Comparison of ENCODE assay signal across 8 cellular contexts in genomic region chr18:61901334-61901986, GRCh38. TPM values are rescaled to one million over a fixed set of nuclear protein-coding genes. Genes with fewer than 3 reads are reported as not detected.
DNase-seq lines count a peak whose midpoint lies in the region; ATAC-seq and TF ChIP-seq lines count a peak whose summit lies in the region.

No MANE protein-coding gene starts in this region.

- intact Hi-C loops in vagina (cut with DNase I), result no loop called here

- H4K8ac ChIP-seq in mesenchymal stem cell (ENCODE audit: low read length), result no peak overlapping the region

- POLR2A ChIA-PET in WTC11 (lab: Charles Lee), result no interaction called here

- no peaks in the 10 kb centered on the region for H3K79me1 ChIP-seq in mesenchymal stem cell (replicated peaks; ENCODE audit: low read length, poor library complexity, severe bottlenecking)

- H2BK15ac ChIP-seq in mesenchymal stem cell (ENCODE audit: low read depth, poor library complexity, severe bottlenecking), result no peak overlapping the region

- H3K36me3 ChIP-seq in mesenchymal stem cell (ENCODE audit: control insufficient read depth in 1 of 2, insufficient read depth in 2 of 2, low read depth in 1 of 2, low read length in 2 of 2), result no peaks in the 10 kb centered on the region
- H3K36me3 ChIP-seq in vagina, result no peaks in the 10 kb centered on the region

- ATAC-seq in GM19035 (IDR thresholded peaks at IDR 0.05; ENCODE audit: unreplicated experiment) (peak; percentile 97), HG03060 (IDR thresholded peaks at IDR 0.05; ENCODE audit: low read depth, unreplicated experiment) (peak; percentile 71), WTC11 (peak; percentile 99)

- DNase-seq in COLO829 (ENCODE audit: low spot score) (peak; percentile 66), NCI-H2171 (lab: John Stamatoyannopoulos, UW) (peak; percentile 3), WTC11 (ENCODE audit: low spot score) (peak; percentile 50), mesenchymal stem cell (peak; percentile 64), vagina (ENCODE audit: extremely low spot score in 2 of 2) (peak in 1 of 2 donors; percentile 88)
- DNase-seq in effector CD4-positive, alpha-beta T cell, result peak; percentile 17

- peaks cover 4% of the 10 kb centered on the region for H3K4me1 ChIP-seq in mesenchymal stem cell (ENCODE audit: control insufficient read depth, insufficient read depth, low read depth, low read length)
- H3K4me1 ChIP-seq in vagina, result peaks cover 10% of the 10 kb centered on the region

- no peak overlapping the region for H2AK5ac ChIP-seq in mesenchymal stem cell (ENCODE audit: low read length, severe bottlenecking)

- no peaks in the 10 kb centered on the region for H3K9me3 Mint-ChIP-seq in WTC11

- H4K91ac ChIP-seq in mesenchymal stem cell (ENCODE audit: low read length), result no peak overlapping the region

- no peaks in the 10 kb centered on the region for H3K27me3 ChIP-seq in mesenchymal stem cell (ENCODE audit: control insufficient read depth in 1 of 2, insufficient read depth in 1 of 2, low read length in 2 of 2)
- no peaks in the 10 kb centered on the region for H3K27me3 ChIP-seq in vagina

- no peak overlapping the region for H3K27ac Mint-ChIP-seq in WTC11

- H2BK12ac ChIP-seq in mesenchymal stem cell (ENCODE audit: low read length in 2 of 2), result peak overlapping the region in 1 of 2 experiments; percentile 60

- no peaks in the 10 kb centered on the region for H3K36me3 Mint-ChIP-seq in WTC11

- H2AFZ ChIP-seq in mesenchymal stem cell (ENCODE audit: low read depth, low read length), result no peak overlapping the region

- H3K4me3 ChIP-seq in mesenchymal stem cell (ENCODE audit: insufficient read depth in 1 of 2, low read depth in 1 of 2, low read length in 2 of 2) (no peak overlapping the region), vagina (no peak overlapping the region)

- no peak overlapping the region for H2BK120ac ChIP-seq in mesenchymal stem cell (ENCODE audit: low read depth, low read length)

- no peak overlapping the region for H3K23ac ChIP-seq in mesenchymal stem cell (ENCODE audit: low read length in 2 of 2)

- H2BK5ac ChIP-seq in mesenchymal stem cell (ENCODE audit: low read depth, low read length, poor library complexity, severe bottlenecking), result no peak overlapping the region

- no peak overlapping the region for H3K4me2 ChIP-seq in mesenchymal stem cell (ENCODE audit: low read length, poor library complexity, severe bottlenecking)

- TF ChIP-seq POLR2A in vagina (IDR thresholded peaks at IDR 0.05), result no peak

- H3K4me1 Mint-ChIP-seq in WTC11, result peaks cover 8% of the 10 kb centered on the region

- TF ChIP-seq CTCF in WTC11 (IDR thresholded peaks at IDR 0.05) (peak; percentile 97), vagina (IDR thresholded peaks at IDR 0.05) (peak; percentile 52 to 77 (median 73))

- H3K14ac ChIP-seq in mesenchymal stem cell (ENCODE audit: low read length in 2 of 2), result no peak overlapping the region

- no peak overlapping the region for H3K9ac ChIP-seq in mesenchymal stem cell (ENCODE audit: low read length)

- WGBS in mesenchymal stem cell, result 44% methylated on average over 4 of the region's 5 CpGs

- H3K9me3 ChIP-seq in mesenchymal stem cell (ENCODE audit: control insufficient read depth, low read length), result no peaks in the 10 kb centered on the region
- H3K9me3 ChIP-seq in vagina, result no peaks in the 10 kb centered on the region

- H3K27me3 Mint-ChIP-seq in WTC11 (ENCODE audit: low read depth), result peaks cover 21% of the 10 kb centered on the region

- H3K4ac ChIP-seq in mesenchymal stem cell (ENCODE audit: low read depth in 1 of 2, low read length in 2 of 2), result no peak overlapping the region

- no peak overlapping the region for H3K4me3 Mint-ChIP-seq in WTC11

- no peak overlapping the region for H3K27ac ChIP-seq in mesenchymal stem cell (ENCODE audit: low read length, poor library complexity, severe bottlenecking)
- no peak overlapping the region for H3K27ac ChIP-seq in vagina

- no peak overlapping the region for H3K18ac ChIP-seq in mesenchymal stem cell (ENCODE audit: low read depth in 1 of 2, low read length in 2 of 2)

- CTCF ChIA-PET in WTC11 (lab: Charles Lee), result interaction anchor here (1.0 to 2.3 kb wide), 4 partner anchors 8 to 319 kb away, joined by 3 to 8 read pairs (median 4); no protein-coding TSS in a partner anchor

TF ChIP-seq in WTC11, 78 proteins besides CTCF, POLR2A, EP300 and RAD21 (continues in another document):
- TF ChIP-seq KAT7 (CRISPR knock-in tag; IDR thresholded peaks at IDR 0.05; ENCODE audit: borderline replicate concordance) (no peak), IRF1 (CRISPR knock-in tag; IDR thresholded peaks at IDR 0.05) (no peak), ZSCAN18 (CRISPR knock-in tag; IDR thresholded peaks at IDR 0.05) (no peak), CREM (CRISPR knock-in tag; IDR thresholded peaks at IDR 0.05) (no peak), ZMAT4 (CRISPR knock-in tag; IDR thresholded peaks at IDR 0.05) (no peak), ZNF219 (CRISPR knock-in tag; IDR thresholded peaks at IDR 0.05; ENCODE audit: borderline replicate concordance) (no peak), USF2 (CRISPR knock-in tag; IDR thresholded peaks at IDR 0.05) (no peak), ATF2 (CRISPR knock-in tag; IDR thresholded peaks at IDR 0.05; ENCODE audit: borderline replicate concordance, low read depth) (no peak), MYBL2 (CRISPR knock-in tag; IDR thresholded peaks at IDR 0.05) (no peak), SMAD3 (CRISPR knock-in tag; IDR thresholded peaks at IDR 0.05; ENCODE audit: borderline replicate concordance) (no peak), NR2C2 (CRISPR knock-in tag; IDR thresholded peaks at IDR 0.05) (no peak), NR1H2 (CRISPR knock-in tag; IDR thresholded peaks at IDR 0.05) (no peak), ZNF416 (CRISPR knock-in tag; IDR thresholded peaks at IDR 0.05) (no peak), JAZF1 (CRISPR knock-in tag; IDR thresholded peaks at IDR 0.05) (no peak), ZNF263 (CRISPR knock-in tag; IDR thresholded peaks at IDR 0.05; ENCODE audit: low read depth) (no peak), ZNF317 (CRISPR knock-in tag; IDR thresholded peaks at IDR 0.05; ENCODE audit: borderline replicate concordance, low read depth) (no peak)
- TF ChIP-seq, protein P1, sequence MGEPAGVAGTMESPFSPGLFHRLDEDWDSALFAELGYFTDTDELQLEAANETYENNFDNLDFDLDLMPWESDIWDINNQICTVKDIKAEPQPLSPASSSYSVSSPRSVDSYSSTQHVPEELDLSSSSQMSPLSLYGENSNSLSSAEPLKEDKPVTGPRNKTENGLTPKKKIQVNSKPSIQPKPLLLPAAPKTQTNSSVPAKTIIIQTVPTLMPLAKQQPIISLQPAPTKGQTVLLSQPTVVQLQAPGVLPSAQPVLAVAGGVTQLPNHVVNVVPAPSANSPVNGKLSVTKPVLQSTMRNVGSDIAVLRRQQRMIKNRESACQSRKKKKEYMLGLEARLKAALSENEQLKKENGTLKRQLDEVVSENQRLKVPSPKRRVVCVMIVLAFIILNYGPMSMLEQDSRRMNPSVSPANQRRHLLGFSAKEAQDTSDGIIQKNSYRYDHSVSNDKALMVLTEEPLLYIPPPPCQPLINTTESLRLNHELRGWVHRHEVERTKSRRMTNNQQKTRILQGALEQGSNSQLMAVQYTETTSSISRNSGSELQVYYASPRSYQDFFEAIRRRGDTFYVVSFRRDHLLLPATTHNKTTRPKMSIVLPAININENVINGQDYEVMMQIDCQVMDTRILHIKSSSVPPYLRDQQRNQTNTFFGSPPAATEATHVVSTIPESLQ (CRISPR knock-in tag; IDR thresholded peaks at IDR 0.05), result no peak

RNA-seq across cellular contexts. Expression of gene RNF152, which starts 8.7 kb away (rescaled TPM):
- total RNA-seq in WTC11 (2021) (2.6 to 3.7 TPM (median 2.8 TPM) in 3 replicates), vagina (45.7 TPM)
- polyA plus RNA-seq in mesenchymal stem cell (2013, experiment 1 of 2), result 8.3 TPM
- 8.2 TPM for polyA plus RNA-seq in mesenchymal stem cell (2013, experiment 2 of 2)
